In the genomic region with DNA sequence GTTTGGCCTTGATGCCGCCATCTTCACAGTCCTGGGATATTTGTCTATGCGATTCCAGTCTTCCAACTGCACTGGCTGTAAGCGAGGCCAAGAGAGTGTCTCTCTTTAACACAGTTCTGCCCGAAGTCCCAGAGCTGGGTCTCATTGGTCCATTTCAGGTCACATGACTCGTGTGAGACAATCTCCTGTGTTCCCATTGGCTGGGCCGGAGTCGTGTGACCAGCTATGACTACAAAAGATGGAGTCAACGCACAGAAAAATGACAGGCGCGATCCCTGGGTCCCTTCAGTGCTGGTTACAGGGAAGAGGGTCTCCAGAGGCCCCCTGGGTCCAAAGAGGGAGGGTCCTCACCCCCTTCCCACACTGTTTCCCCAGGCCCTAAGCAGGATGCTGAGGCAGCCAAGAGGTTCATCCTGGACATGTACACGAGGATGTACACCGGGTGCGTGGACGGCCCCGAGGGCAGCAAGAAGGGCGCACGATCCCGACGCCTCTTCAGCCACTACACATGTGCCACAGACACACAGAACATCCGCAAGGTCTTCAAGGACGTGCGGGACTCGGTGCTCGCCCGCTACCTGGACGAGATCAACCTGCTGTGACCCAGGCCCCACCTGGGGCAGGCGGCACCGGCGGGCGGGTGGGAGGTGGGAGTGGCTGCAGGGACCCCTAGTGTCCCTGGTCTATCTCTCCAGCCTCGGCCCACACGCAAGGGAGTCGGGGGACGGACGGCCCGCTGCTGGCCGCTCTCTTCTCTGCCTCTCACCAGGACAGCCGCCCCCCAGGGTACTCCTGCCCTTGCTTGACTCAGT, we compare ENCODE assay signal across 2 cellular contexts.
TF ChIP-seq lines count a peak whose summit lies in the region.

No MANE protein-coding gene starts in this region.

TF ChIP-seq in GM23338, 12 proteins besides CTCF, POLR2A, EP300 and RAD21:
- TF ChIP-seq, protein P1, sequence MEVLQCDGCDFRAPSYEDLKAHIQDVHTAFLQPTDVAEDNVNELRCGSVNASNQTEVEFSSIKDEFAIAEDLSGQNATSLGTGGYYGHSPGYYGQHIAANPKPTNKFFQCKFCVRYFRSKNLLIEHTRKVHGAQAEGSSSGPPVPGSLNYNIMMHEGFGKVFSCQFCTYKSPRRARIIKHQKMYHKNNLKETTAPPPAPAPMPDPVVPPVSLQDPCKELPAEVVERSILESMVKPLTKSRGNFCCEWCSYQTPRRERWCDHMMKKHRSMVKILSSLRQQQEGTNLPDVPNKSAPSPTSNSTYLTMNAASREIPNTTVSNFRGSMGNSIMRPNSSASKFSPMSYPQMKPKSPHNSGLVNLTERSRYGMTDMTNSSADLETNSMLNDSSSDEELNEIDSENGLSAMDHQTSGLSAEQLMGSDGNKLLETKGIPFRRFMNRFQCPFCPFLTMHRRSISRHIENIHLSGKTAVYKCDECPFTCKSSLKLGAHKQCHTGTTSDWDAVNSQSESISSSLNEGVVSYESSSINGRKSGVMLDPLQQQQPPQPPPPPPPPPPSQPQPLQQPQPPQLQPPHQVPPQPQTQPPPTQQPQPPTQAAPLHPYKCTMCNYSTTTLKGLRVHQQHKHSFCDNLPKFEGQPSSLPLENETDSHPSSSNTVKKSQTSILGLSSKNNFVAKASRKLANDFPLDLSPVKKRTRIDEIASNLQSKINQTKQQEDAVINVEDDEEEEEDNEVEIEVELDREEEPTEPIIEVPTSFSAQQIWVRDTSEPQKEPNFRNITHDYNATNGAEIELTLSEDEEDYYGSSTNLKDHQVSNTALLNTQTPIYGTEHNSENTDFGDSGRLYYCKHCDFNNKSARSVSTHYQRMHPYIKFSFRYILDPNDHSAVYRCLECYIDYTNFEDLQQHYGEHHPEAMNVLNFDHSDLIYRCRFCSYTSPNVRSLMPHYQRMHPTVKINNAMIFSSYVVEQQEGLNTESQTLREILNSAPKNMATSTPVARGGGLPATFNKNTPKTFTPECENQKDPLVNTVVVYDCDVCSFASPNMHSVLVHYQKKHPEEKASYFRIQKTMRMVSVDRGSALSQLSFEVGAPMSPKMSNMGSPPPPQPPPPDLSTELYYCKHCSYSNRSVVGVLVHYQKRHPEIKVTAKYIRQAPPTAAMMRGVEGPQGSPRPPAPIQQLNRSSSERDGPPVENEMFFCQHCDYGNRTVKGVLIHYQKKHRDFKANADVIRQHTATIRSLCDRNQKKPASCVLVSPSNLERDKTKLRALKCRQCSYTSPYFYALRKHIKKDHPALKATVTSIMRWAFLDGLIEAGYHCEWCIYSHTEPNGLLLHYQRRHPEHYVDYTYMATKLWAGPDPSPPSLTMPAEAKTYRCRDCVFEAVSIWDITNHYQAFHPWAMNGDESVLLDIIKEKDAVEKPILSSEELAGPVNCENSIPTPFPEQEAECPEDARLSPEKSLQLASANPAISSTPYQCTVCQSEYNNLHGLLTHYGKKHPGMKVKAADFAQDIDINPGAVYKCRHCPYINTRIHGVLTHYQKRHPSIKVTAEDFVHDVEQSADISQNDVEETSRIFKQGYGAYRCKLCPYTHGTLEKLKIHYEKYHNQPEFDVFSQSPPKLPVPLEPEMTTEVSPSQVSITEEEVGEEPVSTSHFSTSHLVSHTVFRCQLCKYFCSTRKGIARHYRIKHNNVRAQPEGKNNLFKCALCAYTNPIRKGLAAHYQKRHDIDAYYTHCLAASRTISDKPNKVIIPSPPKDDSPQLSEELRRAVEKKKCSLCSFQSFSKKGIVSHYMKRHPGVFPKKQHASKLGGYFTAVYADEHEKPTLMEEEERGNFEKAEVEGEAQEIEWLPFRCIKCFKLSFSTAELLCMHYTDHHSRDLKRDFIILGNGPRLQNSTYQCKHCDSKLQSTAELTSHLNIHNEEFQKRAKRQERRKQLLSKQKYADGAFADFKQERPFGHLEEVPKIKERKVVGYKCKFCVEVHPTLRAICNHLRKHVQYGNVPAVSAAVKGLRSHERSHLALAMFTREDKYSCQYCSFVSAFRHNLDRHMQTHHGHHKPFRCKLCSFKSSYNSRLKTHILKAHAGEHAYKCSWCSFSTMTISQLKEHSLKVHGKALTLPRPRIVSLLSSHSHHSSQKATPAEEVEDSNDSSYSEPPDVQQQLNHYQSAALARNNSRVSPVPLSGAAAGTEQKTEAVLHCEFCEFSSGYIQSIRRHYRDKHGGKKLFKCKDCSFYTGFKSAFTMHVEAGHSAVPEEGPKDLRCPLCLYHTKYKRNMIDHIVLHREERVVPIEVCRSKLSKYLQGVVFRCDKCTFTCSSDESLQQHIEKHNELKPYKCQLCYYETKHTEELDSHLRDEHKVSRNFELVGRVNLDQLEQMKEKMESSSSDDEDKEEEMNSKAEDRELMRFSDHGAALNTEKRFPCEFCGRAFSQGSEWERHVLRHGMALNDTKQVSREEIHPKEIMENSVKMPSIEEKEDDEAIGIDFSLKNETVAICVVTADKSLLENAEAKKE (CRISPR knock-in tag; IDR thresholded peaks at IDR 0.05): no peak
- TF ChIP-seq, protein P2, sequence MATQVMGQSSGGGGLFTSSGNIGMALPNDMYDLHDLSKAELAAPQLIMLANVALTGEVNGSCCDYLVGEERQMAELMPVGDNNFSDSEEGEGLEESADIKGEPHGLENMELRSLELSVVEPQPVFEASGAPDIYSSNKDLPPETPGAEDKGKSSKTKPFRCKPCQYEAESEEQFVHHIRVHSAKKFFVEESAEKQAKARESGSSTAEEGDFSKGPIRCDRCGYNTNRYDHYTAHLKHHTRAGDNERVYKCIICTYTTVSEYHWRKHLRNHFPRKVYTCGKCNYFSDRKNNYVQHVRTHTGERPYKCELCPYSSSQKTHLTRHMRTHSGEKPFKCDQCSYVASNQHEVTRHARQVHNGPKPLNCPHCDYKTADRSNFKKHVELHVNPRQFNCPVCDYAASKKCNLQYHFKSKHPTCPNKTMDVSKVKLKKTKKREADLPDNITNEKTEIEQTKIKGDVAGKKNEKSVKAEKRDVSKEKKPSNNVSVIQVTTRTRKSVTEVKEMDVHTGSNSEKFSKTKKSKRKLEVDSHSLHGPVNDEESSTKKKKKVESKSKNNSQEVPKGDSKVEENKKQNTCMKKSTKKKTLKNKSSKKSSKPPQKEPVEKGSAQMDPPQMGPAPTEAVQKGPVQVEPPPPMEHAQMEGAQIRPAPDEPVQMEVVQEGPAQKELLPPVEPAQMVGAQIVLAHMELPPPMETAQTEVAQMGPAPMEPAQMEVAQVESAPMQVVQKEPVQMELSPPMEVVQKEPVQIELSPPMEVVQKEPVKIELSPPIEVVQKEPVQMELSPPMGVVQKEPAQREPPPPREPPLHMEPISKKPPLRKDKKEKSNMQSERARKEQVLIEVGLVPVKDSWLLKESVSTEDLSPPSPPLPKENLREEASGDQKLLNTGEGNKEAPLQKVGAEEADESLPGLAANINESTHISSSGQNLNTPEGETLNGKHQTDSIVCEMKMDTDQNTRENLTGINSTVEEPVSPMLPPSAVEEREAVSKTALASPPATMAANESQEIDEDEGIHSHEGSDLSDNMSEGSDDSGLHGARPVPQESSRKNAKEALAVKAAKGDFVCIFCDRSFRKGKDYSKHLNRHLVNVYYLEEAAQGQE (IDR thresholded peaks at IDR 0.05; ENCODE audit: unreplicated experiment): no peak
- TF ChIP-seq EZH2phosphoT487 (IDR thresholded peaks at IDR 0.05; ENCODE audit: unreplicated experiment) (no peak), POLR2AphosphoS5 (IDR thresholded peaks at IDR 0.05; ENCODE audit: low read depth) (no peak), ZNF114 (CRISPR knock-in tag; IDR thresholded peaks at IDR 0.05) (no peak), NANOG (IDR thresholded peaks at IDR 0.05; ENCODE audit: borderline replicate concordance) (no peak), EZH2 (IDR thresholded peaks at IDR 0.05; ENCODE audit: low read depth, unreplicated experiment) (no peak), ZNF331 (CRISPR knock-in tag; IDR thresholded peaks at IDR 0.05; ENCODE audit: low read depth) (no peak)

TF ChIP-seq in SK-N-SH treated with all-trans-retinoic acid at 6 μM for 48 hours, 23 proteins besides CTCF, POLR2A, EP300 and RAD21 (continued from another document):
- TF ChIP-seq, protein P3, sequence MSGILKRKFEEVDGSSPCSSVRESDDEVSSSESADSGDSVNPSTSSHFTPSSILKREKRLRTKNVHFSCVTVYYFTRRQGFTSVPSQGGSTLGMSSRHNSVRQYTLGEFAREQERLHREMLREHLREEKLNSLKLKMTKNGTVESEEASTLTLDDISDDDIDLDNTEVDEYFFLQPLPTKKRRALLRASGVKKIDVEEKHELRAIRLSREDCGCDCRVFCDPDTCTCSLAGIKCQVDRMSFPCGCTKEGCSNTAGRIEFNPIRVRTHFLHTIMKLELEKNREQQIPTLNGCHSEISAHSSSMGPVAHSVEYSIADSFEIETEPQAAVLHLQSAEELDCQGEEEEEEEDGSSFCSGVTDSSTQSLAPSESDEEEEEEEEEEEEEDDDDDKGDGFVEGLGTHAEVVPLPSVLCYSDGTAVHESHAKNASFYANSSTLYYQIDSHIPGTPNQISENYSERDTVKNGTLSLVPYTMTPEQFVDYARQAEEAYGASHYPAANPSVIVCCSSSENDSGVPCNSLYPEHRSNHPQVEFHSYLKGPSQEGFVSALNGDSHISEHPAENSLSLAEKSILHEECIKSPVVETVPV (CRISPR knock-in tag; IDR thresholded peaks at IDR 0.05): no peak
- TF ChIP-seq GLIS3 (CRISPR knock-in tag; IDR thresholded peaks at IDR 0.05) (no peak), ARNTL (CRISPR knock-in tag; IDR thresholded peaks at IDR 0.05; ENCODE audit: borderline replicate concordance, low read depth) (no peak), ZNF565 (CRISPR knock-in tag; conservative IDR thresholded peaks at IDR 0.05; ENCODE audit: low read depth) (no peak), ZC3H10 (CRISPR knock-in tag; IDR thresholded peaks at IDR 0.05) (no peak), BACH2 (CRISPR knock-in tag; IDR thresholded peaks at IDR 0.05; ENCODE audit: borderline replicate concordance) (no peak), OSR1 (CRISPR knock-in tag; IDR thresholded peaks at IDR 0.05) (no peak), ZFP3 (CRISPR knock-in tag; IDR thresholded peaks at IDR 0.05) (no peak), ISL1 (CRISPR knock-in tag; IDR thresholded peaks at IDR 0.05) (no peak), ESRRG (CRISPR knock-in tag; IDR thresholded peaks at IDR 0.05) (no peak), CSDC2 (CRISPR knock-in tag; IDR thresholded peaks at IDR 0.05) (no peak)
- TF ChIP-seq, protein P4, sequence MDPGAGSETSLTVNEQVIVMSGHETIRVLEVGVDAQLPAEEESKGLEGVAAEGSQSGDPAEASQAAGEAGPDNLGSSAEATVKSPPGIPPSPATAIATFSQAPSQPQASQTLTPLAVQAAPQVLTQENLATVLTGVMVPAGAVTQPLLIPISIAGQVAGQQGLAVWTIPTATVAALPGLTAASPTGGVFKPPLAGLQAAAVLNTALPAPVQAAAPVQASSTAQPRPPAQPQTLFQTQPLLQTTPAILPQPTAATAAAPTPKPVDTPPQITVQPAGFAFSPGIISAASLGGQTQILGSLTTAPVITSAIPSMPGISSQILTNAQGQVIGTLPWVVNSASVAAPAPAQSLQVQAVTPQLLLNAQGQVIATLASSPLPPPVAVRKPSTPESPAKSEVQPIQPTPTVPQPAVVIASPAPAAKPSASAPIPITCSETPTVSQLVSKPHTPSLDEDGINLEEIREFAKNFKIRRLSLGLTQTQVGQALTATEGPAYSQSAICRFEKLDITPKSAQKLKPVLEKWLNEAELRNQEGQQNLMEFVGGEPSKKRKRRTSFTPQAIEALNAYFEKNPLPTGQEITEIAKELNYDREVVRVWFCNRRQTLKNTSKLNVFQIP (CRISPR knock-in tag; IDR thresholded peaks at IDR 0.05; ENCODE audit: borderline replicate concordance, low read depth): no peak
- TF ChIP-seq, protein P5, sequence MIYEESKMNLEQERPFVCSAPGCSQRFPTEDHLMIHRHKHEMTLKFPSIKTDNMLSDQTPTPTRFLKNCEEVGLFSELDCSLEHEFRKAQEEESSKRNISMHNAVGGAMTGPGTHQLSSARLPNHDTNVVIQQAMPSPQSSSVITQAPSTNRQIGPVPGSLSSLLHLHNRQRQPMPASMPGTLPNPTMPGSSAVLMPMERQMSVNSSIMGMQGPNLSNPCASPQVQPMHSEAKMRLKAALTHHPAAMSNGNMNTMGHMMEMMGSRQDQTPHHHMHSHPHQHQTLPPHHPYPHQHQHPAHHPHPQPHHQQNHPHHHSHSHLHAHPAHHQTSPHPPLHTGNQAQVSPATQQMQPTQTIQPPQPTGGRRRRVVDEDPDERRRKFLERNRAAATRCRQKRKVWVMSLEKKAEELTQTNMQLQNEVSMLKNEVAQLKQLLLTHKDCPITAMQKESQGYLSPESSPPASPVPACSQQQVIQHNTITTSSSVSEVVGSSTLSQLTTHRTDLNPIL (CRISPR knock-in tag; IDR thresholded peaks at IDR 0.05; ENCODE audit: low read depth): no peak
- TF ChIP-seq, protein P6, sequence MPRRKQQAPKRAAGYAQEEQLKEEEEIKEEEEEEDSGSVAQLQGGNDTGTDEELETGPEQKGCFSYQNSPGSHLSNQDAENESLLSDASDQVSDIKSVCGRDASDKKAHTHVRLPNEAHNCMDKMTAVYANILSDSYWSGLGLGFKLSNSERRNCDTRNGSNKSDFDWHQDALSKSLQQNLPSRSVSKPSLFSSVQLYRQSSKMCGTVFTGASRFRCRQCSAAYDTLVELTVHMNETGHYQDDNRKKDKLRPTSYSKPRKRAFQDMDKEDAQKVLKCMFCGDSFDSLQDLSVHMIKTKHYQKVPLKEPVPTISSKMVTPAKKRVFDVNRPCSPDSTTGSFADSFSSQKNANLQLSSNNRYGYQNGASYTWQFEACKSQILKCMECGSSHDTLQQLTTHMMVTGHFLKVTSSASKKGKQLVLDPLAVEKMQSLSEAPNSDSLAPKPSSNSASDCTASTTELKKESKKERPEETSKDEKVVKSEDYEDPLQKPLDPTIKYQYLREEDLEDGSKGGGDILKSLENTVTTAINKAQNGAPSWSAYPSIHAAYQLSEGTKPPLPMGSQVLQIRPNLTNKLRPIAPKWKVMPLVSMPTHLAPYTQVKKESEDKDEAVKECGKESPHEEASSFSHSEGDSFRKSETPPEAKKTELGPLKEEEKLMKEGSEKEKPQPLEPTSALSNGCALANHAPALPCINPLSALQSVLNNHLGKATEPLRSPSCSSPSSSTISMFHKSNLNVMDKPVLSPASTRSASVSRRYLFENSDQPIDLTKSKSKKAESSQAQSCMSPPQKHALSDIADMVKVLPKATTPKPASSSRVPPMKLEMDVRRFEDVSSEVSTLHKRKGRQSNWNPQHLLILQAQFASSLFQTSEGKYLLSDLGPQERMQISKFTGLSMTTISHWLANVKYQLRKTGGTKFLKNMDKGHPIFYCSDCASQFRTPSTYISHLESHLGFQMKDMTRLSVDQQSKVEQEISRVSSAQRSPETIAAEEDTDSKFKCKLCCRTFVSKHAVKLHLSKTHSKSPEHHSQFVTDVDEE (CRISPR knock-in tag; IDR thresholded peaks at IDR 0.05): no peak
